In the genomic region with DNA sequence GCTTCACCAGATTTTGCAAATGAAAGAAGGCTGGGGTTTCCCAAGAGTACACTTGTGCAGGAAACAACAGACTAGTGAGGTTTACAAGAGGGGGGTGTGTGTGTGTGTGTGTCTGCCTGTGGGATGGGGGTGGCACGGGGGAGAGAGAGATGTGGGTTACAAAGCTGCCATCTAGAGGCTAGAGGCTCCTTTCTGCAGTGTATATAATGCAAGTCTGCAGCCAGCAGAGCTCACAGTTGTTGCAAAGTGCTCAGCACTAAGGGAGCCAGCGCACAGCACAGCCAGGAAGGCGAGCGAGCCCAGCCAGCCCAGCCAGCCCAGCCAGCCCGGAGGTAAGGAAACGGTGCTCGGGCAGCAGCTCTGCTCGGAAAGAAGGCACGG, we compare ENCODE assay signal across 8 cellular contexts.
DNase-seq lines count a peak whose midpoint lies in the region; ATAC-seq lines count a peak whose summit lies in the region.

A gene (plus strand): TSS at position 233 of the 381 bp plus-strand sequence. CDS start 10,641 bp downstream, outside the sequence.

- DNase-seq in AG08396 (ENCODE audit: low spot score) (peak; percentile 62), NCI-H526 treated with DMSO at 0.1 percent for 48 hours (lab: John Stamatoyannopoulos, UW) (peak; percentile 88), epithelial cell of prostate (ENCODE audit: low read depth, low spot score) (peak; percentile 74)
- peak; percentile 39 for DNase-seq in activated CD8-positive, alpha-beta memory T cell treated with anti-CD3 and anti-CD28 coated beads, Interleukin-2, amount 50 U/mL, for 24 hours (ENCODE audit: extremely low read depth)
- peak; percentile 26 for DNase-seq in stimulated activated CD8-positive, alpha-beta memory T cell treated with anti-CD3 and anti-CD28 coated beads, Interleukin-7, amount 100 ng/mL, for 24 hours (ENCODE audit: low read depth)

- ATAC-seq in GM18909 (IDR thresholded peaks at IDR 0.05; ENCODE audit: poor library complexity, unreplicated experiment) (peak; percentile 85), HG03135 (IDR thresholded peaks at IDR 0.05; ENCODE audit: unreplicated experiment) (peak; percentile 72)

- no peaks in the 10 kb centered on the region for H3K36me3 ChIP-seq in mucosa of stomach (ENCODE audit: control insufficient read depth, insufficient read depth, low read length)

- H3K4me1 ChIP-seq in mucosa of stomach (ENCODE audit: control insufficient read depth, insufficient read depth, low read length) = peaks cover 19% of the 10 kb centered on the region

- H3K9ac ChIP-seq in mucosa of stomach (ENCODE audit: low read length) = peak within 1 kb of the TSS; percentile 38

- no peak within 1 kb of the TSS for H3K27ac ChIP-seq in epithelial cell of prostate

- no peak within 1 kb of the TSS for H3K4me3 ChIP-seq in mucosa of stomach (ENCODE audit: low read length)

- H3K27me3 ChIP-seq in mucosa of stomach (ENCODE audit: control insufficient read depth, insufficient read depth, low read length) = peaks cover 14% of the 10 kb centered on the region

- H3K9me3 ChIP-seq in mucosa of stomach (ENCODE audit: control insufficient read depth, low read length) = no peaks in the 10 kb centered on the region

Comparison
In these comparisons a context has a peak if more than half of its experiments do, and no peak if none do; other contexts are left out.
1. DNase-seq: peak in every context shown above with its lines; median percentile 88 in NCI-H526 treated with DMSO at 0.1 percent for 48 hours; 74 in epithelial cell of prostate; 62 in AG08396; 39 in activated CD8-positive, alpha-beta memory T cell treated with anti-CD3 and anti-CD28 coated beads, Interleukin-2, amount 50 U/mL, for 24 hours; 26 in stimulated activated CD8-positive, alpha-beta memory T cell treated with anti-CD3 and anti-CD28 coated beads, Interleukin-7, amount 100 ng/mL, for 24 hours.